In the genomic region with DNA sequence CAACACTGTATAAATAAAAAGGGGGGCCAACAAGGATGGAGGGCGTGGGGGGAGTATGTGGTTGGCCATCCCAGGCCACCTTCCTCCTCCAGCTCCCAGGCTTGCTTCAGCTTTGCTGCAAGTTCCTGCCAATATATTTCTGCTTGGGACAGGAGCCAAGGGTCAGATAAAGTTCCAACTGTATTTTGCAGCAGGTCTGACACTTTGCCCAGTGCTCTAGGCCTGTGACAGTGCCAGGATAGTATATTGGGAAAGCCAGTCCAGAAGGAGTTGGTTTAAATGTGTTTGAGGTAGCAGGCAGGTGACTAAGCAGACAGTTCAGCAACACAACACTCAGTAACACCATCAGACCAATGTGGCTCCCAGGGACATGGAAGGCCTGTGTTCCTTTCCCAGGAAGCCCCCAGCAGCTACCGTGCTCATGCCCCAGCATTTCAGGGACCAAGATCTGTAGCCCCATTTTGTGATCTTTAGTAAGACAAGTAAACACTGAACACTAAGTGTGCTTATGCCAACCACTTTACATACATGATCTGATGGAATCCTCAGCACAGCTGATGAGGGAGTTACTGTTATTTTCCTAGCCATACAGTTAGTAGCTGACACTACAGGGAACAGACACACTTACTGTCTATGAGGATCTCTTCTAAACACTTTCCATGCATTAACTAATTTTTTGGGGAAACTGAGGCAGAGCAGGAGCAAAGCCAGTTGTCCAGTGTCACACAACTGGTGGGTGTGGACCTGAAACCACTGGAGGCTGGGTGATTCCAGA, we compare ENCODE assay signal across 8 cellular contexts. TPM values are rescaled to one million over a fixed set of nuclear protein-coding genes. Genes with fewer than 3 reads are reported as not detected.
A peak's percentile ranks its signal among the peaks of the same experiment; 100 is the strongest.
DNase-seq lines count a peak whose midpoint lies in the region; ATAC-seq and TF ChIP-seq lines count a peak whose summit lies in the region.

No MANE protein-coding gene starts in this region.

- TF ChIP-seq CTCF in A673 (conservative IDR thresholded peaks at IDR 0.05; ENCODE audit: low read depth, low read length) (no peak), smooth muscle cell (IDR thresholded peaks at IDR 0.05; ENCODE audit: borderline replicate concordance, insufficient read depth, poor library complexity, severe bottlenecking) (no peak)

- H3K36me3 ChIP-seq in A673 (ENCODE audit: insufficient read depth, low read length, poor library complexity, severe bottlenecking) (no peaks in the 10 kb centered on the region), smooth muscle cell (ENCODE audit: low read depth) (no peaks in the 10 kb centered on the region)

- H3K27me3 ChIP-seq in A673 (replicated peaks; ENCODE audit: insufficient read depth, low read depth, low read length, poor library complexity) (no peaks in the 10 kb centered on the region), smooth muscle cell (ENCODE audit: low read depth) (no peaks in the 10 kb centered on the region)

- CTCF ChIA-PET in A673 (lab: Charles Lee) = no interaction called here

- no peaks in the 10 kb centered on the region for H4K20me1 ChIP-seq in smooth muscle cell (ENCODE audit: low read depth)

- BruUV-seq in A673 (replicated peaks; lab: Mats Ljungman, UMichigan) = no TSS peak

- POLR2A ChIA-PET in A673 (lab: Charles Lee; ENCODE audit: low non-redundant PET) = no interaction called here

- peak overlapping the region; percentile 21 for H3K27ac ChIP-seq in A673 (ENCODE audit: low read depth, low read length, poor library complexity, severe bottlenecking)
- no peak overlapping the region for H3K27ac ChIP-seq in smooth muscle cell (ENCODE audit: low read depth)

- H3K4me1 ChIP-seq in A673 (ENCODE audit: insufficient read depth, low read length, poor library complexity, severe bottlenecking) (peaks cover 33% of the 10 kb centered on the region), smooth muscle cell (ENCODE audit: low read depth) (peaks cover 8% of the 10 kb centered on the region)

- H3K9ac ChIP-seq in smooth muscle cell (ENCODE audit: low read depth) = no peak overlapping the region

- 93% methylated on average over 2 of the region's 2 CpGs for WGBS in smooth muscle cell (ENCODE audit: low lambda C conversion rate)

- peaks cover 8% of the 10 kb centered on the region for H3F3A ChIP-seq in smooth muscle cell (ENCODE audit: low read depth)

- no peaks in the 10 kb centered on the region for H3K9me3 ChIP-seq in A673 (ENCODE audit: low read depth, low read length, poor library complexity, severe bottlenecking)
- no peaks in the 10 kb centered on the region for H3K9me3 ChIP-seq in smooth muscle cell (replicated peaks; ENCODE audit: low read depth)

- H3K79me2 ChIP-seq in smooth muscle cell (ENCODE audit: low read depth) = no peaks in the 10 kb centered on the region

- no peak overlapping the region for H3K4me2 ChIP-seq in smooth muscle cell

- no peak for ATAC-seq in HG02885 (IDR thresholded peaks at IDR 0.05; ENCODE audit: poor library complexity, unreplicated experiment)
- ATAC-seq in HG02938 (IDR thresholded peaks at IDR 0.05; ENCODE audit: unreplicated experiment) = no peak

- H3K4me3 ChIP-seq in A673 (ENCODE audit: low read depth, low read length, poor library complexity, severe bottlenecking) (no peak overlapping the region), smooth muscle cell (no peak overlapping the region)

- H2AFZ ChIP-seq in smooth muscle cell (ENCODE audit: low read depth) = no peak overlapping the region

- intact Hi-C loops in A673 (cut with micrococcal nuclease; ENCODE audit: unreplicated experiment) = no loop called here

- DNase-seq in A673 (ENCODE audit: low spot score) (no peak), LHCN-M2 (ENCODE audit: low read depth) (peak; percentile 50), cerebellar cortex (ENCODE audit: low spot score) (peak; percentile 77), mucosa of gallbladder (ENCODE audit: low spot score) (peak; percentile 86), smooth muscle cell (lab: John Stamatoyannopoulos, UW; ENCODE audit: unreplicated experiment) (no peak)
- DNase-seq in activated effector memory CD4-positive, alpha-beta T cell treated with anti-CD3 and anti-CD28 coated beads, Interleukin-2, amount 50 U/mL, for 16 hours = no peak

RNA-seq across cellular contexts. Expression of a gene that starts 38.9 kb away (rescaled TPM):
- total RNA-seq in A673 (2021) = 29.5 and 31.2 TPM in 2 replicates
- 74.8 and 87.5 TPM in 2 replicates for total RNA-seq in LHCN-M2 (2014; rRNA removed)
- 51.5 TPM for polyA plus RNA-seq in LHCN-M2 (2012)
- total RNA-seq in mucosa of gallbladder = 42.5 TPM
- 12.5 and 14.3 TPM in 2 replicates for total RNA-seq in smooth muscle cell
- 24.5 and 26.7 TPM in 2 replicates for polyA plus RNA-seq in smooth muscle cell

RNA-seq across cellular contexts. Expression of a gene that starts 42.1 kb away (rescaled TPM):
- total RNA-seq in A673 (2021) = 20.7 and 39.6 TPM in 2 replicates
- total RNA-seq in LHCN-M2 (2014; rRNA removed) = 257 and 378 TPM in 2 replicates
- 158 TPM for polyA plus RNA-seq in LHCN-M2 (2012)
- 191 TPM for total RNA-seq in mucosa of gallbladder
- 161 and 198 TPM in 2 replicates for total RNA-seq in smooth muscle cell
- polyA plus RNA-seq in smooth muscle cell = 248 and 299 TPM in 2 replicates

Comparison
In these comparisons a context has a peak if more than half of its experiments do, and no peak if none do; other contexts are left out.
1. DNase-seq: peak in LHCN-M2 (single experiment), cerebellar cortex (single experiment) and mucosa of gallbladder (single experiment); none in A673 (single experiment), smooth muscle cell (single experiment) and activated effector memory CD4-positive, alpha-beta T cell treated with anti-CD3 and anti-CD28 coated beads, Interleukin-2, amount 50 U/mL, for 16 hours (single experiment).